Comparison of ENCODE assay signal across 27 cellular contexts in the genomic region with DNA sequence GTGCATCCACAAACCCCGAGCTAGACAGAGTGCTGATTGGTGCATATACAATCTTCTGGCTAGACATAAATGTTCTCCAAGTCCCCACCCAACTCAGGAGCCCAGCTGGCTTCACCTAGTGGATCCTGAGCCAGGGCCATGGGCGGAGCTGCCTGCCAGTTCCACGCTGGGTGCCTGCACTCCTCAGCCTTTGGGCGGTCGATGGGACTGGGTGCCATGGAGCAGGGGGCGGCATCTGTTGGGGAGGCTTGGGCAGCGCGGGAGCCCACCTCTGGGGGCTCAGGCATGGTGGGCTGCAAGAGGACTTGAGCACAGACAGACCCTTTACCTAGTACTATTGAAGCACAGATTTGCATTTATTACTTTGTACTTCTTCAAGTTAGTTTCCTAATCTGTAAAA. TPM values are rescaled to one million over a fixed set of nuclear protein-coding genes. Genes with fewer than 3 reads are reported as not detected.
"Had no signal": no experiment of that assay in that cellular context is flagged by ENCODE, and none has a peak within 500 bp of the region (broad histone marks: within the 10 kb centered on the region; RNA-seq: fewer than 3 reads in every experiment).

No MANE protein-coding gene starts in this region.

- H3K4me3 ChIP-seq: colonic mucosa, esophagus squamous epithelium, gastrocnemius medialis, heart right ventricle, left lung, lower lobe of right lung had no signal

- H3K27me3 ChIP-seq: colonic mucosa, esophagus squamous epithelium, gastrocnemius medialis, heart right ventricle, left lung had no signal

- H3K36me3 ChIP-seq: colonic mucosa, esophagus squamous epithelium, gastrocnemius medialis, heart right ventricle, left lung, lower lobe of right lung had no signal

- ATAC-seq: effector memory CD8-positive, alpha-beta T cell; esophagus mucosa; gastrocnemius medialis; heart right ventricle; left cardiac atrium; left lung; left ventricle myocardium superior; lower lobe of right lung had no signal

- H3K9me3 ChIP-seq: colonic mucosa, esophagus squamous epithelium, gastrocnemius medialis, heart right ventricle, lower lobe of right lung had no signal

- H3K27ac ChIP-seq: colonic mucosa, epithelial cell of prostate, esophagus squamous epithelium, gastrocnemius medialis, heart right ventricle, left lung, lower lobe of right lung had no signal

- H3K4me1 ChIP-seq: colonic mucosa, esophagus squamous epithelium, gastrocnemius medialis, heart right ventricle, left lung, lower lobe of right lung had no signal

- DNase-seq: colonic mucosa; cortex of kidney; effector CD8-positive, alpha-beta T cell; effector memory CD8-positive, alpha-beta T cell; endodermal cell; erythroblast; esophagus squamous epithelium; foreskin fibroblast; foreskin melanocyte; gastrocnemius medialis; glutamatergic neuron; head of caudate nucleus; heart right ventricle; hippocampal formation; left cardiac atrium; left ventricle myocardium superior; lower lobe of right lung; mesendoderm; midbrain had no signal

RNA-seq across cellular contexts. Expression of a gene that starts 57.5 kb away (rescaled TPM):
- total RNA-seq: chondrocyte, dermis microvascular lymphatic vessel endothelial cell, esophagus mucosa, esophagus squamous epithelium, glomerular endothelial cell, heart right ventricle, left ventricle myocardium superior, lower lobe of right lung, lung microvascular endothelial cell, mononuclear cell had no signal
